In genomic region chr13:51323824-51324511, GRCh38 we compare ENCODE assay signal across 1 cellular context.
TF ChIP-seq lines count a peak whose summit lies in the region.

No MANE protein-coding gene starts in this region.

TF ChIP-seq in HepG2, 621 proteins besides CTCF, POLR2A, EP300 and RAD21:
- TF ChIP-seq POGZ (CRISPR knock-in tag; IDR thresholded peaks at IDR 0.05) (no peak), SP4 (CRISPR knock-in tag; IDR thresholded peaks at IDR 0.05) (no peak), ZNF496 (CRISPR knock-in tag; IDR thresholded peaks at IDR 0.05; ENCODE audit: insufficient replicate concordance) (no peak), ZNF563 (CRISPR knock-in tag; IDR thresholded peaks at IDR 0.05) (no peak), RBFOX2 (IDR thresholded peaks at IDR 0.05; ENCODE audit: low read depth, low read length) (no peak)
